ENCODE assay signal across 10 cellular contexts in genomic region chr22:40265783-40266182, GRCh38.
DNase-seq lines count a peak whose midpoint lies in the region; ATAC-seq and TF ChIP-seq lines count a peak whose summit lies in the region.
"Had no signal": no experiment of that assay in that cellular context is flagged by ENCODE, and none has a peak within 500 bp of the region (broad histone marks: within the 10 kb centered on the region; RNA-seq: fewer than 3 reads in every experiment).

No MANE protein-coding gene starts in this region.

- no peaks in the 10 kb centered on the region for H3K27me3 ChIP-seq in aorta (ENCODE audit: control insufficient read depth in 1 of 2, insufficient read depth in 2 of 2, low read length in 1 of 2)

- peaks cover 40% of the 10 kb centered on the region for H3K4me1 Mint-ChIP-seq in activated CD4-positive, alpha-beta T cell treated with anti-CD3 and anti-CD28 coated beads, Interleukin-2, amount 10 ng/mL, durations not matched to agents 24 days and 14 days
- peaks cover 34% of the 10 kb centered on the region for H3K4me1 Mint-ChIP-seq in activated naive CD8-positive, alpha-beta T cell treated with anti-CD3 and anti-CD28 coated beads, Interleukin-2, amount 50 U/mL, for 24 hours
- H3K4me1 Mint-ChIP-seq in neural crest cell = peaks cover 6% of the 10 kb centered on the region

- peaks cover 63% of the 10 kb centered on the region for H3K36me3 Mint-ChIP-seq in activated CD4-positive, alpha-beta T cell treated with anti-CD3 and anti-CD28 coated beads, Interleukin-2, amount 10 ng/mL, durations not matched to agents 24 days and 14 days (ENCODE audit: low read depth)
- H3K36me3 Mint-ChIP-seq in activated naive CD8-positive, alpha-beta T cell treated with anti-CD3 and anti-CD28 coated beads, Interleukin-2, amount 50 U/mL, for 24 hours (ENCODE audit: low read depth) = peaks cover 43% of the 10 kb centered on the region
- H3K36me3 Mint-ChIP-seq in neural crest cell (ENCODE audit: low read depth) = peaks cover 32% of the 10 kb centered on the region

- peak overlapping the region; percentile 42 for H3K27ac Mint-ChIP-seq in activated CD4-positive, alpha-beta T cell treated with anti-CD3 and anti-CD28 coated beads, Interleukin-2, amount 10 ng/mL, durations not matched to agents 24 days and 14 days
- H3K27ac Mint-ChIP-seq in activated naive CD8-positive, alpha-beta T cell treated with anti-CD3 and anti-CD28 coated beads, Interleukin-2, amount 50 U/mL, for 24 hours = peak overlapping the region; percentile 71
- peak overlapping the region; percentile 7 for H3K27ac Mint-ChIP-seq in neural crest cell (ENCODE audit: unreplicated experiment)

- DNase-seq in activated CD4-positive, alpha-beta T cell treated with anti-CD3 and anti-CD28 coated beads, Interleukin-2, amount 10 ng/mL, durations not matched to agents 24 days and 14 days = no peak
- DNase-seq in activated CD4-positive, alpha-beta T cell treated with anti-CD3 and anti-CD28 coated beads, Interleukin-2, amount 50 U/mL, for 4 hours = no peak
- DNase-seq in M059J (ENCODE audit: low read depth) (peak; percentile 3), neural crest cell (ENCODE audit: low read depth, low spot score) (no peak), activated gamma-delta T cell treated with Interleukin-2 at 50 U/mL for 16 hours (no peak), aorta (no peak)
- DNase-seq in activated naive CD8-positive, alpha-beta T cell treated with anti-CD3 and anti-CD28 coated beads, Interleukin-2, amount 50 U/mL, for 24 hours = no peak
- DNase-seq: activated CD4-positive, CD25-positive, alpha-beta regulatory T cell treated with anti-CD3 and anti-CD28 coated beads, Interleukin-2, amount 50 U/mL, for 72 hours; NCI-H2171 treated with DMSO at 0.1 percent for 48 hours had no signal

- WGBS in aorta, 2 donors = 88 to 90% methylated on average over 4 of the region's 4 CpGs

- peaks cover 9% of the 10 kb centered on the region for H3K9me3 Mint-ChIP-seq in activated CD4-positive, alpha-beta T cell treated with anti-CD3 and anti-CD28 coated beads, Interleukin-2, amount 10 ng/mL, durations not matched to agents 24 days and 14 days
- H3K9me3 Mint-ChIP-seq in activated naive CD8-positive, alpha-beta T cell treated with anti-CD3 and anti-CD28 coated beads, Interleukin-2, amount 50 U/mL, for 24 hours = peaks cover 4% of the 10 kb centered on the region
- H3K9me3 Mint-ChIP-seq in neural crest cell = peaks cover 5% of the 10 kb centered on the region

- no peaks in the 10 kb centered on the region for H3K9me3 ChIP-seq in aorta (ENCODE audit: control insufficient read depth, low read length)

- ATAC-seq in activated naive CD8-positive, alpha-beta T cell treated with anti-CD3 and anti-CD28 coated beads, Interleukin-2, amount 50 U/mL, for 24 hours = no peak
- ATAC-seq in HG02763 (IDR thresholded peaks at IDR 0.05; ENCODE audit: unreplicated experiment) (no peak), aorta (ENCODE audit: low FRiP score) (no peak)

- H3K27ac ChIP-seq in aorta (ENCODE audit: low read depth in 1 of 2, low read length in 2 of 2) = no peak overlapping the region

- TF ChIP-seq CTCF in neural crest cell (conservative IDR thresholded peaks at IDR 0.05) = no peak

- no peak overlapping the region for H3K4me3 ChIP-seq in aorta (ENCODE audit: low read length in 2 of 2)

- intact Hi-C loops in activated CD4-positive, alpha-beta T cell treated with anti-CD3 and anti-CD28 coated beads, Interleukin-2, amount 10 ng/mL, durations not matched to agents 24 days and 14 days (cut with micrococcal nuclease) = no loop called here
- intact Hi-C loops in aorta (cut with DNase I) = no loop called here

- H3K4me1 ChIP-seq in aorta (ENCODE audit: control insufficient read depth in 1 of 2, insufficient read depth in 2 of 2, low read length in 2 of 2) = peaks cover 0 to 4% of the 10 kb centered on the region in 2 donors

- peaks cover 0 to 2% of the 10 kb centered on the region in 2 donors for H3K36me3 ChIP-seq in aorta (ENCODE audit: control insufficient read depth in 1 of 2, insufficient read depth in 2 of 2, low read length in 1 of 2)

- H3K4me3 Mint-ChIP-seq in activated CD4-positive, alpha-beta T cell treated with anti-CD3 and anti-CD28 coated beads, Interleukin-2, amount 10 ng/mL, durations not matched to agents 24 days and 14 days = peak overlapping the region; percentile 17
- H3K4me3 Mint-ChIP-seq in activated naive CD8-positive, alpha-beta T cell treated with anti-CD3 and anti-CD28 coated beads, Interleukin-2, amount 50 U/mL, for 24 hours = no peak overlapping the region
- H3K4me3 Mint-ChIP-seq in neural crest cell = no peak overlapping the region

- no peaks in the 10 kb centered on the region for H3K27me3 Mint-ChIP-seq in activated CD4-positive, alpha-beta T cell treated with anti-CD3 and anti-CD28 coated beads, Interleukin-2, amount 10 ng/mL, durations not matched to agents 24 days and 14 days
- H3K27me3 Mint-ChIP-seq in activated naive CD8-positive, alpha-beta T cell treated with anti-CD3 and anti-CD28 coated beads, Interleukin-2, amount 50 U/mL, for 24 hours = no peaks in the 10 kb centered on the region
- H3K27me3 Mint-ChIP-seq in neural crest cell (ENCODE audit: low read depth) = no peaks in the 10 kb centered on the region

Comparison
In these comparisons a context has a peak if more than half of its experiments do, and no peak if none do; other contexts are left out.
1. H3K27ac Mint-ChIP-seq: peak in every context shown above with its lines; median percentile 71 in activated naive CD8-positive, alpha-beta T cell treated with anti-CD3 and anti-CD28 coated beads, Interleukin-2, amount 50 U/mL, for 24 hours; 42 in activated CD4-positive, alpha-beta T cell treated with anti-CD3 and anti-CD28 coated beads, Interleukin-2, amount 10 ng/mL, durations not matched to agents 24 days and 14 days; 7 in neural crest cell.